In genomic region chr6:31473780-31474725, GRCh38 we compare ENCODE assay signal across 13 cellular contexts. TPM values are rescaled to one million over a fixed set of nuclear protein-coding genes. Genes with fewer than 3 reads are reported as not detected.
DNase-seq lines count a peak whose midpoint lies in the region; FAIRE-seq and TF ChIP-seq lines count a peak whose summit lies in the region.
"Had no signal": no experiment of that assay in that cellular context is flagged by ENCODE, and none has a peak within 500 bp of the region (broad histone marks: within the 10 kb centered on the region; RNA-seq: fewer than 3 reads in every experiment).

No MANE protein-coding gene starts in this region.

- no peak overlapping the region for H3K18ac ChIP-seq in H1 (ENCODE audit: extremely low read depth, low read length)

- H3K27me3 Mint-ChIP-seq in activated CD4-positive, alpha-beta T cell treated with anti-CD3 and anti-CD28 coated beads, Interleukin-2, amount 10 ng/mL, durations not matched to agents 7 days and 5 days, result no peaks in the 10 kb centered on the region
- H3K27me3 Mint-ChIP-seq in activated CD4-positive, alpha-beta T cell treated with anti-CD3 and anti-CD28 coated beads, Interleukin-2, amount 10 ng/mL, durations not matched to agents 24 days and 14 days, result no peaks in the 10 kb centered on the region

- H2BK20ac ChIP-seq in H1 (ENCODE audit: low read length), result no peak overlapping the region

- H3K4me3 ChIP-seq in H1 (ENCODE audit: extremely low read depth in 1 of 4, insufficient read depth in 2 of 4, low read depth in 3 of 4, low read length in 4 of 4) (no peak overlapping the region), retinal pigment epithelial cell (ENCODE audit: low read length) (no peak overlapping the region), stomach (no peak overlapping the region)

- H3K9me3 ChIP-seq in H1 (ENCODE audit: insufficient read depth in 2 of 2, low read depth in 1 of 2, low read length in 1 of 2), result no peaks in the 10 kb centered on the region
- H3K9me3 ChIP-seq in stomach, result no peaks in the 10 kb centered on the region

- DNase-seq in activated CD4-positive, alpha-beta T cell treated with anti-CD3 and anti-CD28 coated beads, Interleukin-2, amount 10 ng/mL, durations not matched to agents 7 days and 5 days, result peak; percentile 4
- DNase-seq in activated CD4-positive, alpha-beta T cell treated with anti-CD3 and anti-CD28 coated beads, Interleukin-2, amount 10 ng/mL, durations not matched to agents 24 days and 14 days, result no peak
- peak; percentile 62 for DNase-seq in RWPE1 (ENCODE audit: low spot score)
- DNase-seq in H1 (ENCODE audit: low read depth in 1 of 2, low spot score in 2 of 2), result peak in 1 of 2 experiments; percentile 32
- peak; percentile 77 for DNase-seq in retinal pigment epithelial cell (ENCODE audit: low read depth)
- no peak for DNase-seq in stomach
- no peak for DNase-seq in NCI-H2171 treated with DMSO at 0.1 percent for 48 hours (lab: John Stamatoyannopoulos, UW)
- DNase-seq in NCI-H774 (lab: John Stamatoyannopoulos, UW), result no peak
- DNase-seq: activated effector memory CD4-positive, alpha-beta T cell treated with Interleukin-2 at 50 U/mL for 16 hours; Kasumi-1; right cardiac atrium had no signal

- no peak overlapping the region for H2AFZ ChIP-seq in H1 (ENCODE audit: low read length)

- WGBS in H1 (ENCODE audit: extremely low coverage in 1 of 2, insufficient coverage in 1 of 2, insufficient read length in 1 of 2, insufficient replicate concordance in 2 of 2, low coverage in 1 of 2, low lambda C conversion rate in 2 of 2, missing lambda C conversion rate in 1 of 2), 2 experiments, result 90% methylated on average over 8 of the region's 8 CpGs; no CpG with 5 or more reads in 1 of the 2 experiments
- 70 to 83% (median 78%) methylated on average over 7 to 8 of the region's 8 CpGs for WGBS in stomach, 5 donors

- intact Hi-C loops in activated CD4-positive, alpha-beta T cell treated with anti-CD3 and anti-CD28 coated beads, Interleukin-2, amount 10 ng/mL, durations not matched to agents 24 days and 14 days (cut with micrococcal nuclease), result no loop called here
- intact Hi-C loops in stomach (cut with DNase I; ENCODE audit: low total_unique reads), result no loop called here

- H4K91ac ChIP-seq in H1 (replicated peaks; ENCODE audit: insufficient read length, low read length), result no peak overlapping the region

- H3K36me3 ChIP-seq in H1 (ENCODE audit: control insufficient read depth in 2 of 4, insufficient read depth in 4 of 4, low read length in 3 of 4) (no peaks in the 10 kb centered on the region), stomach (no peaks in the 10 kb centered on the region)

- no peak overlapping the region for H2BK5ac ChIP-seq in H1 (ENCODE audit: low read depth, low read length)

- H3K56ac ChIP-seq in H1 (replicated peaks; ENCODE audit: insufficient read length, low read depth, low read length), result no peak overlapping the region

- H3K9me3 Mint-ChIP-seq in activated CD4-positive, alpha-beta T cell treated with anti-CD3 and anti-CD28 coated beads, Interleukin-2, amount 10 ng/mL, durations not matched to agents 7 days and 5 days, result no peaks in the 10 kb centered on the region
- H3K9me3 Mint-ChIP-seq in activated CD4-positive, alpha-beta T cell treated with anti-CD3 and anti-CD28 coated beads, Interleukin-2, amount 10 ng/mL, durations not matched to agents 24 days and 14 days, result no peaks in the 10 kb centered on the region

- no peak overlapping the region for H3K9ac ChIP-seq in H1 (replicated peaks in 1 of 4; ENCODE audit: extremely low read depth in 1 of 4, low read depth in 3 of 4, low read length in 3 of 4)

- no peak for TF ChIP-seq EP300 in H1 (IDR thresholded peaks at IDR 0.05; ENCODE audit: borderline replicate concordance in 1 of 2, low read depth in 2 of 2, low read length in 2 of 2)
- no peak for TF ChIP-seq EP300 in stomach (IDR thresholded peaks at IDR 0.05)

- no peak overlapping the region for H2BK120ac ChIP-seq in H1 (replicated peaks; ENCODE audit: low read depth, low read length)

- TF ChIP-seq POLR2A in H1 (IDR thresholded peaks at IDR 0.05; ENCODE audit: control extremely low read depth in 1 of 2, low read depth in 2 of 2, low read length in 2 of 2) (no peak), stomach (IDR thresholded peaks at IDR 0.05) (no peak)

- H3K4ac ChIP-seq in H1 (replicated peaks; ENCODE audit: insufficient read length, low read depth, low read length), result no peak overlapping the region

- no peaks in the 10 kb centered on the region for H3K79me2 ChIP-seq in H1 (ENCODE audit: control insufficient read depth in 1 of 2, insufficient read depth in 2 of 2, low read length in 2 of 2)

- H2BK15ac ChIP-seq in H1 (ENCODE audit: low read length), result no peak overlapping the region

- H2AK5ac ChIP-seq in H1 (ENCODE audit: low read depth, low read length), result no peak overlapping the region

- no peak overlapping the region for H3K4me3 Mint-ChIP-seq in activated CD4-positive, alpha-beta T cell treated with anti-CD3 and anti-CD28 coated beads, Interleukin-2, amount 10 ng/mL, durations not matched to agents 7 days and 5 days
- H3K4me3 Mint-ChIP-seq in activated CD4-positive, alpha-beta T cell treated with anti-CD3 and anti-CD28 coated beads, Interleukin-2, amount 10 ng/mL, durations not matched to agents 24 days and 14 days, result no peak overlapping the region

- peaks cover 34% of the 10 kb centered on the region for H3K4me1 Mint-ChIP-seq in activated CD4-positive, alpha-beta T cell treated with anti-CD3 and anti-CD28 coated beads, Interleukin-2, amount 10 ng/mL, durations not matched to agents 7 days and 5 days
- peaks cover 43% of the 10 kb centered on the region for H3K4me1 Mint-ChIP-seq in activated CD4-positive, alpha-beta T cell treated with anti-CD3 and anti-CD28 coated beads, Interleukin-2, amount 10 ng/mL, durations not matched to agents 24 days and 14 days

- H3K4me2 ChIP-seq in H1 (ENCODE audit: insufficient read depth in 1 of 2, low read depth in 2 of 2, low read length in 2 of 2), result no peak overlapping the region

- peaks cover 13% of the 10 kb centered on the region for H3K36me3 Mint-ChIP-seq in activated CD4-positive, alpha-beta T cell treated with anti-CD3 and anti-CD28 coated beads, Interleukin-2, amount 10 ng/mL, durations not matched to agents 7 days and 5 days (ENCODE audit: low read depth)
- H3K36me3 Mint-ChIP-seq in activated CD4-positive, alpha-beta T cell treated with anti-CD3 and anti-CD28 coated beads, Interleukin-2, amount 10 ng/mL, durations not matched to agents 24 days and 14 days (ENCODE audit: low read depth), result peaks cover 26% of the 10 kb centered on the region

- H3K23me2 ChIP-seq in H1 (ENCODE audit: low read depth, low read length), result no peaks in the 10 kb centered on the region

- no peak overlapping the region for H3K14ac ChIP-seq in H1 (ENCODE audit: insufficient read length)

- H3K4me1 ChIP-seq in H1 (replicated peaks in 1 of 4; ENCODE audit: control insufficient read depth in 3 of 4, insufficient read depth in 4 of 4, low read length in 3 of 4) (no peaks in the 10 kb centered on the region), stomach (no peaks in the 10 kb centered on the region)

- H3K23ac ChIP-seq in H1 (ENCODE audit: insufficient read length), result no peak overlapping the region

- H4K20me1 ChIP-seq in H1 (replicated peaks in 1 of 2; ENCODE audit: control insufficient read depth in 1 of 2, insufficient read depth in 2 of 2, low read length in 2 of 2), result no peaks in the 10 kb centered on the region

- POLR2A ChIA-PET in activated CD4-positive, alpha-beta T cell treated with anti-CD3 and anti-CD28 coated beads, Interleukin-2, amount 10 ng/mL, durations not matched to agents 7 days and 5 days (lab: Charles Lee), result no interaction called here
- POLR2A ChIA-PET in RWPE1 (lab: Yijun Ruan, JAX; ENCODE audit: low non-redundant PET) (no interaction called here), H1 (lab: Charles Lee; ENCODE audit: partially characterized antibody) (interaction anchor here (0.6 kb wide), 2 partner anchors 14 to 58 kb away, joined by 3 read pairs; no protein-coding TSS in a partner anchor)

- H2BK12ac ChIP-seq in H1 (ENCODE audit: low read depth, low read length), result no peak overlapping the region

- H3K27me3 ChIP-seq in H1 (replicated peaks in 1 of 4; ENCODE audit: control insufficient read depth in 3 of 4, extremely low read depth in 1 of 4, insufficient read depth in 3 of 4, low read length in 3 of 4), result peaks cover 0 to 2% (median 0%) of the 10 kb centered on the region in 4 experiments; a peak in 2 of 7 replicates
- H3K27me3 ChIP-seq in stomach, result no peaks in the 10 kb centered on the region

- H4K5ac ChIP-seq in H1 (ENCODE audit: insufficient read length, low read depth, low read length), result no peak overlapping the region

- H3K27ac ChIP-seq in RWPE1, result peak overlapping the region; percentile 83
- H3K27ac ChIP-seq in H1 (ENCODE audit: low read depth, low read length), result no peak overlapping the region
- no peak overlapping the region for H3K27ac ChIP-seq in stomach

- CTCF ChIA-PET in activated CD4-positive, alpha-beta T cell treated with anti-CD3 and anti-CD28 coated beads, Interleukin-2, amount 10 ng/mL, durations not matched to agents 7 days and 5 days (lab: Charles Lee), result no interaction called here
- CTCF ChIA-PET in RWPE1 (lab: Yijun Ruan, JAX) (interaction anchor here (0.8 to 0.9 kb wide), 2 partner anchors 71 to 124 kb away, joined by 3 to 4 read pairs; partner anchors contain the start of gene MICA), H1 (lab: Charles Lee; ENCODE audit: partially characterized antibody) (interaction anchor here (1.0 to 2.2 kb wide), 8 partner anchors 10 to 169 kb away, joined by 4 to 10 read pairs (median 4); no protein-coding TSS in a partner anchor)

- TF ChIP-seq CTCF in RWPE1 (conservative IDR thresholded peaks at IDR 0.05; ENCODE audit: low read depth) (no peak), H1 (IDR thresholded peaks at IDR 0.05; ENCODE audit: control extremely low read depth in 1 of 3, insufficient read depth in 1 of 3, low read depth in 1 of 3, low read length in 3 of 3) (no peak), retinal pigment epithelial cell (conservative IDR thresholded peaks at IDR 0.05; ENCODE audit: low read depth, low read length) (no peak), stomach (IDR thresholded peaks at IDR 0.05) (no peak)

- H4K8ac ChIP-seq in H1 (ENCODE audit: extremely low read depth, insufficient read depth, low read length), result no peak overlapping the region

- no peaks in the 10 kb centered on the region for H3K79me1 ChIP-seq in H1 (ENCODE audit: low read depth, low read length)

- no peak overlapping the region for H3K27ac Mint-ChIP-seq in activated CD4-positive, alpha-beta T cell treated with anti-CD3 and anti-CD28 coated beads, Interleukin-2, amount 10 ng/mL, durations not matched to agents 7 days and 5 days
- H3K27ac Mint-ChIP-seq in activated CD4-positive, alpha-beta T cell treated with anti-CD3 and anti-CD28 coated beads, Interleukin-2, amount 10 ng/mL, durations not matched to agents 24 days and 14 days, result no peak overlapping the region

- TF ChIP-seq RAD21 in H1 (IDR thresholded peaks at IDR 0.05 in 1 of 2, conservative IDR thresholded peaks at IDR 0.05 in 1 of 2; ENCODE audit: low read depth in 2 of 2, low read length in 2 of 2), result no peak

- FAIRE-seq in H1 (lab: Jason Lieb, UNC), result no peak
- FAIRE-seq: A204.1 had no signal

RNA-seq across cellular contexts. Expression of gene MICB, which starts 23.9 kb away (rescaled TPM):
- 10 to 100 TPM; 54.2 to 55.7 TPM for total RNA-seq in activated CD4-positive, alpha-beta T cell treated with anti-CD3 and anti-CD28 coated beads, Interleukin-2, amount 10 ng/mL, durations not matched to agents 7 days and 5 days
- 32.8 and 35.5 TPM in 2 replicates for total RNA-seq in activated CD4-positive, alpha-beta T cell treated with anti-CD3 and anti-CD28 coated beads, Interleukin-2, amount 10 ng/mL, durations not matched to agents 24 days and 14 days
- 15.4 and 16.2 TPM in 2 replicates for total RNA-seq in H1 (2021; fragmentation: NEBNext Ultra II Directional; extraction: Animal tissue kit (Norgen Biotek cat#: 25700))
- 19.7 and 25.3 TPM in 2 replicates for polyA plus RNA-seq in H1 (2011; rRNA removed)
- 20.3 TPM for polyA plus RNA-seq in H1 (2011; cell fraction: cytosol; rRNA removed)
- 25.2 TPM for polyA plus RNA-seq in H1 (2011; cell fraction: nucleus; rRNA removed)
- 16.5 to 17.6 TPM (median 17.0 TPM) in 4 replicates for polyA plus RNA-seq in H1 (2012, experiment 1 of 2)
- polyA plus RNA-seq in H1 (2012, experiment 2 of 2), result 19.7 TPM
- 24.5 TPM for polyA plus RNA-seq in H1 (2013, experiment 1 of 2)
- polyA plus RNA-seq in H1 (2013, experiment 2 of 2), result 26.7 TPM
- polyA minus RNA-seq in H1 (2011; rRNA and poly(A)+ RNA removed), result 32.5 and 36.6 TPM in 2 replicates
- 16.9 TPM for polyA minus RNA-seq in H1 (2011; cell fraction: cytosol; rRNA and poly(A)+ RNA removed)
- 16.0 TPM for polyA minus RNA-seq in H1 (2011; cell fraction: nucleus; rRNA and poly(A)+ RNA removed)
- total RNA-seq in stomach, result 1 to 10 TPM in 1 of 5 donors, under 1 TPM in 2, not detected in 2; 0.29 to 1.7 (median 0.89) TPM
- polyA plus RNA-seq in stomach, result 1 to 10 TPM in 1 of 3 donors, under 1 TPM in 2; 0.76 to 1.4 (median 0.83) TPM

RNA-seq across cellular contexts. Expression of gene MCCD1, which starts 54.7 kb away (rescaled TPM):
- total RNA-seq in activated CD4-positive, alpha-beta T cell treated with anti-CD3 and anti-CD28 coated beads, Interleukin-2, amount 10 ng/mL, durations not matched to agents 7 days and 5 days, result not detected
- not detected in 2 replicates for total RNA-seq in activated CD4-positive, alpha-beta T cell treated with anti-CD3 and anti-CD28 coated beads, Interleukin-2, amount 10 ng/mL, durations not matched to agents 24 days and 14 days
- not detected in 2 replicates for total RNA-seq in H1 (2021; fragmentation: NEBNext Ultra II Directional; extraction: Animal tissue kit (Norgen Biotek cat#: 25700))
- not detected in 2 replicates for polyA plus RNA-seq in H1 (2011; rRNA removed)
- not detected for polyA plus RNA-seq in H1 (2011; cell fraction: cytosol; rRNA removed)
- polyA plus RNA-seq in H1 (2011; cell fraction: nucleus; rRNA removed), result not detected
- not detected in 4 replicates for polyA plus RNA-seq in H1 (2012, experiment 1 of 2)
- not detected for polyA plus RNA-seq in H1 (2012, experiment 2 of 2)
- not detected for polyA plus RNA-seq in H1 (2013, experiment 1 of 2)
- not detected for polyA plus RNA-seq in H1 (2013, experiment 2 of 2)
- not detected in 2 replicates for polyA minus RNA-seq in H1 (2011; rRNA and poly(A)+ RNA removed)
- not detected for polyA minus RNA-seq in H1 (2011; cell fraction: cytosol; rRNA and poly(A)+ RNA removed)
- not detected for polyA minus RNA-seq in H1 (2011; cell fraction: nucleus; rRNA and poly(A)+ RNA removed)
- total RNA-seq in stomach, result not detected
- polyA plus RNA-seq in stomach, result not detected
- total RNA-seq: left lobe of liver, right cardiac atrium had no signal
- polyA plus RNA-seq: right cardiac atrium had no signal

Comparison
In these comparisons a context has a peak if more than half of its experiments do, and no peak if none do; other contexts are left out.
1. DNase-seq: peak in activated CD4-positive, alpha-beta T cell treated with anti-CD3 and anti-CD28 coated beads, Interleukin-2, amount 10 ng/mL, durations not matched to agents 7 days and 5 days (single experiment), RWPE1 (single experiment) and retinal pigment epithelial cell (single experiment); none in activated CD4-positive, alpha-beta T cell treated with anti-CD3 and anti-CD28 coated beads, Interleukin-2, amount 10 ng/mL, durations not matched to agents 24 days and 14 days (single experiment), stomach (single experiment), NCI-H2171 treated with DMSO at 0.1 percent for 48 hours (single experiment) and NCI-H774 (single experiment).